Comparison of ENCODE assay signal across 6 cellular contexts in the genomic region with DNA sequence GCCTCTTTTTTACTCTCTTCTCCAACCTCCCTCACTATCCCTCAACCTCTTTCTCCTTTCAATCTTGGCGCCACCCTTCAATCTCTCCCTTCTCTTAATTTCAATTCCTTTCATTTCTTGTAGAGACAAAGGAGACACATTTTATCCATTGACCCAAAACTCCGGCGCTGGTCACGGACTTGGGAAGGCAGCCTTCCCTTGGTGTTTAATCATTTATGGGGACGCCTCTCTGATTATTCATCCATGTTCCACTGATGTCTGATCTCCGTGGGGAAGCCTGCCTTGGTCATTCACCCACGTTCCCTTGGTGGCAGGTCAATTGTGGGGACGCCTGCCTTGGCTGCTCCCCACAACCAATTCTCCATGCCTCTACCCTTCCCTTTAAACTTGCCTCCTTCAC.
DNase-seq lines count a peak whose midpoint lies in the region; ATAC-seq and TF ChIP-seq lines count a peak whose summit lies in the region.
"Not testable (repeated sequence)": the region's sequence is repeated elsewhere in the genome, so short reads cannot be mapped to it uniquely, and the experiment has no call there.

No MANE protein-coding gene starts in this region.

- H3K27me3 ChIP-seq in DND-41 (ENCODE audit: insufficient read depth, low read length, poor library complexity); neural progenitor cell: not testable (repeated sequence)

- not testable (repeated sequence) for TF ChIP-seq CTCF in DND-41 (IDR thresholded peaks at IDR 0.05; ENCODE audit: borderline replicate concordance, extremely low read depth, low read length, poor library complexity, severe bottlenecking); HFFc6 (IDR thresholded peaks at IDR 0.05); glutamatergic neuron (IDR thresholded peaks at IDR 0.05; ENCODE audit: partially characterized antibody, unreplicated experiment); nephron (IDR thresholded peaks at IDR 0.05; ENCODE audit: unreplicated experiment in 3 of 3); neural progenitor cell (IDR thresholded peaks at IDR 0.05)

- H3K79me2 ChIP-seq in DND-41 (ENCODE audit: insufficient read depth, low read length); neural progenitor cell (ENCODE audit: low read depth): not testable (repeated sequence)

- H3F3A ChIP-seq in neural progenitor cell (ENCODE audit: low read depth), result not testable (repeated sequence)

- not testable (repeated sequence) for H3K4me3 ChIP-seq in DND-41 (ENCODE audit: low read depth in 1 of 2, low read length in 2 of 2); neural progenitor cell

- not testable (repeated sequence) for H2AFZ ChIP-seq in DND-41 (ENCODE audit: low read depth, low read length); neural progenitor cell (replicated peaks)

- not testable (repeated sequence) for ATAC-seq in DND-41 (ENCODE audit: insufficient read depth, low read depth)

- not testable (repeated sequence) for H4K20me1 ChIP-seq in DND-41 (ENCODE audit: insufficient read depth, low read length); neural progenitor cell (ENCODE audit: low read depth)

- not testable (repeated sequence) for H3K27ac ChIP-seq in DND-41 (ENCODE audit: low read length); neural progenitor cell

- DNase-seq in DND-41; HFFc6; glutamatergic neuron; neural progenitor cell (ENCODE audit: low spot score): not testable (repeated sequence)
- peak; percentile 26 for DNase-seq in kidney tubule cell (ENCODE audit: low spot score)

- H3K4me3 Mint-ChIP-seq in HFFc6 (peak overlapping the region; percentile 55; the same call in 1 of the 2 replicates), neural progenitor cell (peak overlapping the region; percentile 12)
- not testable (repeated sequence) for H3K4me3 Mint-ChIP-seq in glutamatergic neuron (ENCODE audit: unreplicated experiment); nephron

- peaks cover 59% of the 10 kb centered on the region for H3K4me1 ChIP-seq in DND-41 (ENCODE audit: insufficient read depth, low read length)
- H3K4me1 ChIP-seq in neural progenitor cell, result not testable (repeated sequence)

- H3K36me3 Mint-ChIP-seq in HFFc6 (ENCODE audit: low read depth); glutamatergic neuron (ENCODE audit: unreplicated experiment); nephron (ENCODE audit: low read depth); neural progenitor cell: not testable (repeated sequence)

- H3K27ac Mint-ChIP-seq in HFFc6, result not testable (repeated sequence)
- H3K27ac Mint-ChIP-seq in glutamatergic neuron (ENCODE audit: unreplicated experiment) (peak overlapping the region; percentile 20), nephron (peak overlapping the region in 2 of 3 experiments; percentile 89), neural progenitor cell (peak overlapping the region; percentile 36)

- peak overlapping the region; percentile 60; the same call in 1 of the 2 replicates for H3K4me2 ChIP-seq in DND-41 (ENCODE audit: insufficient read depth, low read length)
- H3K4me2 ChIP-seq in neural progenitor cell, result not testable (repeated sequence)

- H3K9me3 ChIP-seq in DND-41 (ENCODE audit: insufficient read depth, low read length, severe bottlenecking); neural progenitor cell (ENCODE audit: low read depth): not testable (repeated sequence)

- H3K27me3 Mint-ChIP-seq in HFFc6 (ENCODE audit: insufficient read depth); glutamatergic neuron (ENCODE audit: unreplicated experiment): not testable (repeated sequence)
- H3K27me3 Mint-ChIP-seq in nephron (ENCODE audit: low read depth), result peaks cover 14% of the 10 kb centered on the region
- peaks cover 11% of the 10 kb centered on the region for H3K27me3 Mint-ChIP-seq in neural progenitor cell (ENCODE audit: insufficient read depth, low read depth)

- H3K4me1 Mint-ChIP-seq in HFFc6 (ENCODE audit: low read depth); glutamatergic neuron (ENCODE audit: low read depth, unreplicated experiment); nephron: not testable (repeated sequence)
- H3K4me1 Mint-ChIP-seq in neural progenitor cell, result peaks cover 25% of the 10 kb centered on the region

- H3K9me3 Mint-ChIP-seq in HFFc6, result peaks cover 31% of the 10 kb centered on the region; the same call in 1 of the 2 replicates
- not testable (repeated sequence) for H3K9me3 Mint-ChIP-seq in glutamatergic neuron (ENCODE audit: unreplicated experiment); nephron; neural progenitor cell

- H3K36me3 ChIP-seq in DND-41 (ENCODE audit: insufficient read depth, low read length); neural progenitor cell: not testable (repeated sequence)

- not testable (repeated sequence) for H3K9ac ChIP-seq in DND-41 (ENCODE audit: low read depth, low read length); neural progenitor cell
